1 cellular context compared by ENCODE assay signal in genomic region chr11:3867209-3868071, GRCh38.
A peak's percentile ranks its signal among the peaks of the same experiment; 100 is the strongest.
TF ChIP-seq lines count a peak whose summit lies in the region.

No MANE protein-coding gene starts in this region.

TF ChIP-seq in HEK293, 187 proteins besides CTCF, POLR2A, EP300 and RAD21 (continued from another document):
- no peak for TF ChIP-seq PRDM2 (tag by site-specific recombination; IDR thresholded peaks at IDR 0.05; ENCODE audit: borderline replicate concordance)
- TF ChIP-seq ZNF133 (tag by site-specific recombination; IDR thresholded peaks at IDR 0.05): no peak
- no peak for TF ChIP-seq WT1 (tag by site-specific recombination; IDR thresholded peaks at IDR 0.05)
- no peak for TF ChIP-seq HOXA7 (CRISPR knock-in tag; IDR thresholded peaks at IDR 0.05; ENCODE audit: borderline replicate concordance)
- no peak for TF ChIP-seq ZNF114 (tag by site-specific recombination; IDR thresholded peaks at IDR 0.05)
- peak; percentile 63 for TF ChIP-seq ZBTB17 (tag by site-specific recombination; IDR thresholded peaks at IDR 0.05)
- 0 out of 2 replicates have a peak, but pooled peaks have one; percentile 18 for TF ChIP-seq ZBTB20 (tag by site-specific recombination; IDR thresholded peaks at IDR 0.05)
- TF ChIP-seq ZBTB11 (tag by site-specific recombination; conservative IDR thresholded peaks at IDR 0.05; ENCODE audit: low read depth): no peak
- TF ChIP-seq TRIM28 (IDR thresholded peaks at IDR 0.05; ENCODE audit: borderline replicate concordance, low read length): peak; percentile 91
- TF ChIP-seq ZNF518A (tag by site-specific recombination; conservative IDR thresholded peaks at IDR 0.05; ENCODE audit: low read depth): no peak
- no peak for TF ChIP-seq ZIC2 (tag by site-specific recombination; IDR thresholded peaks at IDR 0.05)
- TF ChIP-seq BCL11A (tag by site-specific recombination; IDR thresholded peaks at IDR 0.05; ENCODE audit: low read depth): no peak
- no peak for TF ChIP-seq ZFP37 (tag by site-specific recombination; IDR thresholded peaks at IDR 0.05)
- TF ChIP-seq ZNF623 (tag by site-specific recombination; IDR thresholded peaks at IDR 0.05): no peak
- TF ChIP-seq PRDM4 (tag by site-specific recombination; IDR thresholded peaks at IDR 0.05): no peak
- TF ChIP-seq ZNF155 (tag by site-specific recombination; IDR thresholded peaks at IDR 0.05): no peak
- TF ChIP-seq ZNF530 (tag by site-specific recombination; IDR thresholded peaks at IDR 0.05; ENCODE audit: low read depth): no peak
- no peak for TF ChIP-seq ZBTB7A (tag by site-specific recombination; IDR thresholded peaks at IDR 0.05; ENCODE audit: low read depth)
- TF ChIP-seq GFI1B (tag by site-specific recombination; IDR thresholded peaks at IDR 0.05): no peak
- TF ChIP-seq ZSCAN23 (tag by site-specific recombination; IDR thresholded peaks at IDR 0.05): no peak
- TF ChIP-seq ZNF184 (tag by site-specific recombination; IDR thresholded peaks at IDR 0.05): no peak
- TF ChIP-seq ZNF792 (tag by site-specific recombination; IDR thresholded peaks at IDR 0.05): no peak
- TF ChIP-seq ZNF324 (tag by site-specific recombination; IDR thresholded peaks at IDR 0.05): no peak
